Comparison of ENCODE assay signal across 17 cellular contexts in the genomic region with DNA sequence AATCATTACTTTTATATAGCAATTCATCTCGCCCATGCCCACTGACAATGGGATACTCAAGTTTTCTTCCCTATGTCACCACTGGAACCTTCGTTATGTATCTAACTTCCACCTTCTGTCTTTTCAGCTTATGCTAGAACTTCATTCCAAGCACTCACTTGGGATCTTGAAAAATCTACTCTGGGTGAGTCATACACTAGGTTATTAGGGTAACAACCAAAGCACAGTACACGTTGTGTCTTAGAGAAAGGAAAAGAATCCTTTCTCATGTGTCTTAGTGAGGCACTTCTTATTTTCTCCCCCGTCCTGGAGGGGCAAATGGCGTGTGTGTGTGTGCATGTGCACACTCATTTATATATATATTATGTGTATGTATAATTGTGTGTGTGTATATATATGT. TPM values are rescaled to one million over a fixed set of nuclear protein-coding genes. Genes with fewer than 3 reads are reported as not detected.
"Had no signal": no experiment of that assay in that cellular context is flagged by ENCODE, and none has a peak within 500 bp of the region (broad histone marks: within the 10 kb centered on the region; RNA-seq: fewer than 3 reads in every experiment).

No MANE protein-coding gene starts in this region.

- H3K27me3 ChIP-seq: cardiac muscle cell, right atrium auricular region, testis had no signal

- DNase-seq: activated CD4-positive, alpha-beta T cell treated with anti-CD3 and anti-CD28 coated beads, Interleukin-2, amount 10 ng/mL, durations not matched to agents 7 days and 5 days; activated CD4-positive, CD25-positive, alpha-beta regulatory T cell; activated CD8-positive, alpha-beta memory T cell treated with anti-CD3 and anti-CD28 coated beads, Interleukin-2, amount 50 U/mL, for 48 hours; activated gamma-delta T cell treated with Interleukin-2 at 50 U/mL for 16 hours; activated T-cell treated with anti-CD3 and anti-CD28 coated beads, Interleukin-2, amount 50 U/mL, for 72 hours; glutamatergic neuron; kidney glomerular epithelial cell; mesendoderm; nucleus accumbens; stimulated activated naive CD8-positive, alpha-beta T cell treated with anti-CD3 and anti-CD28 coated beads, Interleukin-15, amount 100 ng/mL, for 72 hours; T-helper 2 cell; testis; upper lobe of right lung had no signal

- H3K4me3 ChIP-seq: cardiac muscle cell, right atrium auricular region, testis, upper lobe of right lung had no signal

- H3K27ac ChIP-seq: cardiac muscle cell, right atrium auricular region, testis, upper lobe of right lung had no signal

- ATAC-seq: activated T-cell treated with anti-CD3 and anti-CD28 coated beads, Interleukin-2, amount 50 U/mL, for 72 hours; stimulated activated naive CD8-positive, alpha-beta T cell treated with anti-CD3 and anti-CD28 coated beads, Interleukin-15, amount 100 ng/mL, for 72 hours; upper lobe of right lung had no signal

RNA-seq across cellular contexts. Expression of gene FAM162B, which starts 18.3 kb away (rescaled TPM):
- total RNA-seq: activated CD4-positive, alpha-beta T cell treated with anti-CD3 and anti-CD28 coated beads, Interleukin-2, amount 10 ng/mL, durations not matched to agents 7 days and 5 days; activated T-cell treated with anti-CD3 and anti-CD28 coated beads, Interleukin-2, amount 50 U/mL, for 72 hours; cardiac muscle cell had no signal

RNA-seq across cellular contexts. Expression of gene GPRC6A, which starts 45.0 kb away (rescaled TPM):
- total RNA-seq: activated CD4-positive, alpha-beta T cell treated with anti-CD3 and anti-CD28 coated beads, Interleukin-2, amount 10 ng/mL, durations not matched to agents 7 days and 5 days; activated T-cell treated with anti-CD3 and anti-CD28 coated beads, Interleukin-2, amount 50 U/mL, for 72 hours; cardiac muscle cell; liver; posterior vena cava; right atrium auricular region; upper lobe of right lung had no signal
